In the genomic region with DNA sequence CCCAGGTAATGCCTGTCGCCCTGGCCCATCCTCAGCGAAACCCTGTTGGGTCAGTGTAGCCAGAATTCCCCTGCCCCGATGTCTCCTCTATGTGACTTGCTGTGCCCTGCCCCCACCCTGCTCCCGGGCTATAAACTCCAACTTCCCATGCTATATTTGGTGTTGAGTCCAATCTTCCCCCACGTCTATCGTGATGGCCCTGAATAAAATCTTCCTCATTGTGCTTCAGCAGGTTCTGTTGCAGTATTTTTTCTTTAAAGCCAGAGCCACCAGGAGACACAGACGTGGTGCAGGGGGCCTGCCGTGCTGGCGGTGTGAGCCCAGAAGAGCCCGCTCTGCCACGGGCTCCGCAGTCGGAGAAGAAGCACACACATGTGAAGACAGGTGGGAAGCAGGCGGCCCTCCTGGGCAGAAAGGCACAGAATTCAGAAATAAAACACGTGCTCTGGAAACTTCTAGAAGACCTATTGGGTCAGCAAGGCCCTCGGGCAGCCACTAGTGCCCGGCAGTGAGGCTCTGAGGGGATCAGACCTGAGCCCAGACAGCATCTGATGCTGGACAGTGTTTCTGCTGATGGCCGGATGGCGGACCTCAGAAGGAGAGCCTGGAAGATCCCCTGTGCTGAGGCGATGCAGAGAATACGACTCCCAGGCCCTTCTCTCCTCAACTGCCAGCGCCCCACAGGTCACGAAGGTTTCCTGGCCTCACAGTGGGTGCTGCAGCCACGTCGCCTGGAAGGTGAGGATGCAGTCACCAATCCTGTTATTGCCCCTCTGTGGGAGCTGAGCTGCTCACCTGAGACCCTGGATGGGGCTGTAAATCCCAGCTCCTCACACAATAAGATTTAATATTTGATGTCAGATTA, we compare ENCODE assay signal across 21 cellular contexts.
A peak's percentile ranks its signal among the peaks of the same experiment; 100 is the strongest.
DNase-seq lines count a peak whose midpoint lies in the region; ATAC-seq and TF ChIP-seq lines count a peak whose summit lies in the region.
"Had no signal": no experiment of that assay in that cellular context is flagged by ENCODE, and none has a peak within 500 bp of the region (broad histone marks: within the 10 kb centered on the region; RNA-seq: fewer than 3 reads in every experiment).

No MANE protein-coding gene starts in this region.

- H3K36me3 Mint-ChIP-seq in activated CD8-positive, alpha-beta T cell treated with anti-CD3 and anti-CD28 coated beads, Interleukin-2, amount 10 ng/mL, durations not matched to agents 7 days and 5 days (ENCODE audit: low read depth): no peaks in the 10 kb centered on the region
- H3K36me3 Mint-ChIP-seq in activated CD8-positive, alpha-beta T cell treated with anti-CD3 and anti-CD28 coated beads for 36 hours (ENCODE audit: low read depth): no peaks in the 10 kb centered on the region

- DNase-seq in activated CD8-positive, alpha-beta T cell treated with anti-CD3 and anti-CD28 coated beads, Interleukin-2, amount 10 ng/mL, durations not matched to agents 7 days and 5 days: peak; percentile 13
- DNase-seq in activated CD8-positive, alpha-beta T cell treated with anti-CD3 and anti-CD28 coated beads for 36 hours: no peak
- peak in 2 of 3 donors; percentile 23 to 31 for DNase-seq in Peyer's patch
- peak; percentile 14 to 28 for DNase-seq in left lung
- DNase-seq in stimulated activated CD8-positive, alpha-beta memory T cell treated with anti-CD3 and anti-CD28 coated beads, Interleukin-4, amount 100 ng/mL, for 48 hours: peak; percentile 7
- no peak for DNase-seq in SKM-1 treated with dmso at 0.1 percent for 144 hours (lab: John Stamatoyannopoulos, UW; ENCODE audit: unreplicated experiment)
- no peak for DNase-seq in glomerular visceral epithelial cell (ENCODE audit: extremely low spot score)
- DNase-seq: activated gamma-delta T cell; AML-193; DMS53; effector CD4-positive, alpha-beta T cell; heart right ventricle; Kasumi-1; NCI-H1694; NCI-H2171; NCI-H510A treated with DMSO at 0.1 percent for 48 hours; NK-92 treated with Interleukin-12 subunit alpha and Interleukin-12 subunit beta, amount 100 ng/mL, for 24 hours had no signal

- H3K9me3 Mint-ChIP-seq in activated CD8-positive, alpha-beta T cell treated with anti-CD3 and anti-CD28 coated beads, Interleukin-2, amount 10 ng/mL, durations not matched to agents 7 days and 5 days (ENCODE audit: insufficient read depth): no peaks in the 10 kb centered on the region
- H3K9me3 Mint-ChIP-seq in activated CD8-positive, alpha-beta T cell treated with anti-CD3 and anti-CD28 coated beads for 36 hours: peaks cover 3% of the 10 kb centered on the region
- H3K9me3 Mint-ChIP-seq: T-helper 1 cell treated with Interleukin-12 subunit alpha and Interleukin-12 subunit beta and Interleukin-4 antibody, amounts not matched to agents 30 μg/mL and 1 μg/mL, for 36 hours had no signal

- ATAC-seq in activated CD8-positive, alpha-beta T cell treated with anti-CD3 and anti-CD28 coated beads, Interleukin-2, amount 10 ng/mL, durations not matched to agents 7 days and 5 days: no peak
- ATAC-seq in activated CD8-positive, alpha-beta T cell treated with anti-CD3 and anti-CD28 coated beads for 36 hours: no peak
- ATAC-seq in left lung (no peak), HG02938 (IDR thresholded peaks at IDR 0.05; ENCODE audit: unreplicated experiment) (no peak)
- ATAC-seq: heart right ventricle had no signal

- CTCF ChIA-PET in activated CD8-positive, alpha-beta T cell treated with anti-CD3 and anti-CD28 coated beads, Interleukin-2, amount 10 ng/mL, durations not matched to agents 7 days and 5 days (lab: Charles Lee): no interaction called here
- CTCF ChIA-PET in activated CD8-positive, alpha-beta T cell treated with anti-CD3 and anti-CD28 coated beads for 36 hours (lab: Charles Lee): no interaction called here

- POLR2A ChIA-PET in activated CD8-positive, alpha-beta T cell treated with anti-CD3 and anti-CD28 coated beads, Interleukin-2, amount 10 ng/mL, durations not matched to agents 7 days and 5 days (lab: Charles Lee): no interaction called here
- POLR2A ChIA-PET in activated CD8-positive, alpha-beta T cell treated with anti-CD3 and anti-CD28 coated beads for 36 hours (lab: Charles Lee): no interaction called here

- H3K36me3 ChIP-seq in Peyer's patch (no peaks in the 10 kb centered on the region), left lung (no peaks in the 10 kb centered on the region)
- H3K36me3 ChIP-seq: heart right ventricle had no signal

- H3K27ac Mint-ChIP-seq in activated CD8-positive, alpha-beta T cell treated with anti-CD3 and anti-CD28 coated beads, Interleukin-2, amount 10 ng/mL, durations not matched to agents 7 days and 5 days: no peak overlapping the region
- H3K27ac Mint-ChIP-seq in activated CD8-positive, alpha-beta T cell treated with anti-CD3 and anti-CD28 coated beads for 36 hours: no peak overlapping the region
- H3K27ac Mint-ChIP-seq: nephron; T-helper 1 cell treated with Interleukin-12 subunit alpha and Interleukin-12 subunit beta and Interleukin-4 antibody, amounts not matched to agents 30 μg/mL and 1 μg/mL, for 36 hours had no signal

- no peaks in the 10 kb centered on the region for H3K4me1 Mint-ChIP-seq in activated CD8-positive, alpha-beta T cell treated with anti-CD3 and anti-CD28 coated beads, Interleukin-2, amount 10 ng/mL, durations not matched to agents 7 days and 5 days (ENCODE audit: low read depth)
- no peaks in the 10 kb centered on the region for H3K4me1 Mint-ChIP-seq in activated CD8-positive, alpha-beta T cell treated with anti-CD3 and anti-CD28 coated beads for 36 hours (ENCODE audit: low read depth)
- H3K4me1 Mint-ChIP-seq: nephron had no signal

- H3K4me3 ChIP-seq in Peyer's patch (no peak overlapping the region), left lung (no peak overlapping the region)
- H3K4me3 ChIP-seq: heart right ventricle had no signal

- no peaks in the 10 kb centered on the region for H3K27me3 Mint-ChIP-seq in activated CD8-positive, alpha-beta T cell treated with anti-CD3 and anti-CD28 coated beads, Interleukin-2, amount 10 ng/mL, durations not matched to agents 7 days and 5 days (ENCODE audit: low read depth)
- peaks cover 14% of the 10 kb centered on the region for H3K27me3 Mint-ChIP-seq in activated CD8-positive, alpha-beta T cell treated with anti-CD3 and anti-CD28 coated beads for 36 hours

- no peak overlapping the region for H3K27ac ChIP-seq in Peyer's patch
- H3K27ac ChIP-seq in left lung: no peak overlapping the region
- H3K27ac ChIP-seq: heart right ventricle, HL-60 had no signal

- no peaks in the 10 kb centered on the region for H3K9me3 ChIP-seq in Peyer's patch
- H3K9me3 ChIP-seq in left lung: peaks cover 0 to 15% of the 10 kb centered on the region in 2 donors

- TF ChIP-seq CTCF in activated CD8-positive, alpha-beta T cell treated with anti-CD3 and anti-CD28 coated beads for 36 hours (IDR thresholded peaks at IDR 0.05): no peak
- TF ChIP-seq CTCF in Peyer's patch (IDR thresholded peaks at IDR 0.05) (no peak), left lung (IDR thresholded peaks at IDR 0.05) (no peak)

- no peaks in the 10 kb centered on the region for H3K27me3 ChIP-seq in Peyer's patch
- peaks cover 0 to 59% of the 10 kb centered on the region in 2 donors for H3K27me3 ChIP-seq in left lung

- intact Hi-C loops in activated CD8-positive, alpha-beta T cell treated with anti-CD3 and anti-CD28 coated beads for 36 hours (cut with micrococcal nuclease): no loop called here
- intact Hi-C loops in left lung (cut with DNase I): no loop called here

- no peak overlapping the region for H3K4me3 Mint-ChIP-seq in activated CD8-positive, alpha-beta T cell treated with anti-CD3 and anti-CD28 coated beads, Interleukin-2, amount 10 ng/mL, durations not matched to agents 7 days and 5 days
- no peak overlapping the region for H3K4me3 Mint-ChIP-seq in activated CD8-positive, alpha-beta T cell treated with anti-CD3 and anti-CD28 coated beads for 36 hours
- H3K4me3 Mint-ChIP-seq: nephron; T-helper 1 cell treated with Interleukin-12 subunit alpha and Interleukin-12 subunit beta and Interleukin-4 antibody, amounts not matched to agents 30 μg/mL and 1 μg/mL, for 36 hours had no signal

- no peak for TF ChIP-seq POLR2A in Peyer's patch (IDR thresholded peaks at IDR 0.05)

- H3K4me1 ChIP-seq in Peyer's patch (no peaks in the 10 kb centered on the region), left lung (no peaks in the 10 kb centered on the region)
- H3K4me1 ChIP-seq: heart right ventricle had no signal

Comparison
In these comparisons a context has a peak if more than half of its experiments do, and no peak if none do; other contexts are left out.
1. DNase-seq: peak in activated CD8-positive, alpha-beta T cell treated with anti-CD3 and anti-CD28 coated beads, Interleukin-2, amount 10 ng/mL, durations not matched to agents 7 days and 5 days (single experiment), Peyer's patch (2 of 3), left lung (2 of 2) and stimulated activated CD8-positive, alpha-beta memory T cell treated with anti-CD3 and anti-CD28 coated beads, Interleukin-4, amount 100 ng/mL, for 48 hours (single experiment); none in activated CD8-positive, alpha-beta T cell treated with anti-CD3 and anti-CD28 coated beads for 36 hours (single experiment), SKM-1 treated with dmso at 0.1 percent for 144 hours (single experiment) and glomerular visceral epithelial cell (single experiment).